Comparison of ENCODE assay signal across 8 cellular contexts in the genomic region with DNA sequence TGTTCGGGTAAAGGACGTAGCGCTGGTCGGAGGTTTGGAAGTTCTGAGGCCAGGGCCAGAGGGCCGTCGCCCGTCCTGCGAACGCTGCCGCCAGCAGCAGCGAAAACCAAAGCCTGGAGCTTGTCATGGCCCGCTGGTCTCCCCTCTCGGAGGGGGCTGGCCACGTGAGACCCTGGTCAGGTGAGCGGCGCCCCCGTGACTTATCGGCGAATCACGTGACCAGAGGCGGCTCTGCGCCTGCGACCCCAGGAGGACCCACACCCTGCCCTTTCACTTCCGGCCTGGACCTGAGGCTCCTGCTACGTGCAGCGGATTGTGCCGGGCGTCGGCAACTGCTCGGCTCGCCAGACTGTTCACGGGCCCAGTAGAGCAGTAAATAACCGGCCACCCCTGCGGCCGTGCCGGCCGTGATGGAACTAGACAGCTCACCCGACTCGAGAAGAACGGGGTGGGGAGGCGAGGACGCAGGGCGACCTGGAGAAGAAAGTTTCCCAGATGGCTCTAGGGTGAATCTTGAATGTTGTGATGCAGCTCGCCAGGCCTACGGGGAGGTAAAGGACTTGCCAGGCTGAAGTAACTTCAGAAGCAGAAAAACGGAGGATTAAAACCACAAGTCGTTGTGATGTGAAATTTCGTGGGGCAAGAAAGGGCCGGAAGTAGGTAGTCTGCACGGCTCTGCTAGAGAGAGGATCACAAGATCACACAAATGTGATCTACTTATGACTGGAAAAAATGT. TPM values are rescaled to one million over a fixed set of nuclear protein-coding genes. Genes with fewer than 3 reads are reported as not detected.
DNase-seq lines count a peak whose midpoint lies in the region; ATAC-seq and TF ChIP-seq lines count a peak whose summit lies in the region.

Gene HEXA (minus strand): TSS at position 169 of the 736 bp plus-strand sequence. CDS start 42 bp downstream, at position 127.

- DNase-seq in NCI-H187 (lab: John Stamatoyannopoulos, UW) = peak; percentile 90 to 91
- peak; percentile 95 to 98 (median 95) for DNase-seq in T-helper 2 cell
- DNase-seq in right atrium auricular region (ENCODE audit: low spot score) = peak; percentile 98
- DNase-seq in psoas muscle = peak; percentile 98 to 100

- H3K9me3 ChIP-seq in right atrium auricular region (no peaks in the 10 kb centered on the region), psoas muscle (no peaks in the 10 kb centered on the region)

- H3K27me3 ChIP-seq in right atrium auricular region = no peaks in the 10 kb centered on the region
- no peaks in the 10 kb centered on the region for H3K27me3 ChIP-seq in psoas muscle (ENCODE audit: insufficient read depth in 3 of 3, low read length in 2 of 3)

- intact Hi-C loops in psoas muscle (cut with DNase I) = loop anchor here (2.0 to 5.0 kb wide), 2 partner anchors 96 to 99 kb away; partner anchors contain the start of gene ARIH1 (in 2 of the 2)

- no peaks in the 10 kb centered on the region for H3K36me3 ChIP-seq in right atrium auricular region
- peaks cover 0 to 19% of the 10 kb centered on the region in 2 donors for H3K36me3 ChIP-seq in psoas muscle (ENCODE audit: insufficient read depth in 1 of 2, low read depth in 1 of 2)
- no peaks in the 10 kb centered on the region for H3K36me3 ChIP-seq in urinary bladder (ENCODE audit: insufficient read depth)

- peak within 1 kb of the TSS; percentile 89 for H3K27ac ChIP-seq in angular gyrus (ENCODE audit: low read depth, low read length)
- H3K27ac ChIP-seq in right atrium auricular region = peak within 1 kb of the TSS; percentile 90 to 91
- peak within 1 kb of the TSS; percentile 96 for H3K27ac ChIP-seq in psoas muscle
- peak within 1 kb of the TSS; percentile 69 for H3K27ac ChIP-seq in urinary bladder (ENCODE audit: low read depth)

- H3K4me1 ChIP-seq in right atrium auricular region (peaks cover 0 to 24% of the 10 kb centered on the region in 2 donors), psoas muscle (peaks cover 33% of the 10 kb centered on the region), urinary bladder (ENCODE audit: insufficient read depth) (no peaks in the 10 kb centered on the region)

- TF ChIP-seq CTCF in right atrium auricular region (IDR thresholded peaks at IDR 0.05) (no peak), psoas muscle (IDR thresholded peaks at IDR 0.05) (no peak)

- ATAC-seq in GM18498 (IDR thresholded peaks at IDR 0.05; ENCODE audit: unreplicated experiment) = peak; percentile 82
- peak; percentile 75 for ATAC-seq in HG02938 (IDR thresholded peaks at IDR 0.05; ENCODE audit: unreplicated experiment)
- ATAC-seq in psoas muscle = peak; percentile 98 to 99 (median 98)

- H3K4me3 ChIP-seq in right atrium auricular region = peak within 1 kb of the TSS; percentile 74 to 89
- H3K4me3 ChIP-seq in psoas muscle = peak within 1 kb of the TSS; percentile 93
- H3K4me3 ChIP-seq in urinary bladder (ENCODE audit: low read depth, low read length) = peak within 1 kb of the TSS; percentile 62

- WGBS in psoas muscle, 3 donors = 0 to 1% (median 0%) methylated on average over 46 to 50 of the region's 50 CpGs
- WGBS in urinary bladder = under 1% methylated on average over 50 of the region's 50 CpGs

RNA-seq across cellular contexts. Expression of gene HEXA, which starts in this region (rescaled TPM):
- 10 to 100 TPM; 50.4 to 64.3 TPM for total RNA-seq in right atrium auricular region
- total RNA-seq in psoas muscle = 10 to 100 TPM; 38.1 to 53.1 (median 46.8) TPM
- polyA plus RNA-seq in psoas muscle = 10 to 100 TPM; 32.1 to 55.4 (median 47.4) TPM
- total RNA-seq in urinary bladder = 64.0 TPM
- polyA plus RNA-seq in urinary bladder = 87.1 TPM

Comparison
In these comparisons a context has a peak if more than half of its experiments do, and no peak if none do; other contexts are left out.
1. Peak in every context shown above with its lines: DNase-seq, ATAC-seq, H3K4me3 ChIP-seq and H3K27ac ChIP-seq.